ENCODE assay signal across 8 cellular contexts in genomic region chr12:2877047-2877958, GRCh38. TPM values are rescaled to one million over a fixed set of nuclear protein-coding genes. Genes with fewer than 3 reads are reported as not detected.
DNase-seq lines count a peak whose midpoint lies in the region; ATAC-seq and TF ChIP-seq lines count a peak whose summit lies in the region.

A gene with protein sequence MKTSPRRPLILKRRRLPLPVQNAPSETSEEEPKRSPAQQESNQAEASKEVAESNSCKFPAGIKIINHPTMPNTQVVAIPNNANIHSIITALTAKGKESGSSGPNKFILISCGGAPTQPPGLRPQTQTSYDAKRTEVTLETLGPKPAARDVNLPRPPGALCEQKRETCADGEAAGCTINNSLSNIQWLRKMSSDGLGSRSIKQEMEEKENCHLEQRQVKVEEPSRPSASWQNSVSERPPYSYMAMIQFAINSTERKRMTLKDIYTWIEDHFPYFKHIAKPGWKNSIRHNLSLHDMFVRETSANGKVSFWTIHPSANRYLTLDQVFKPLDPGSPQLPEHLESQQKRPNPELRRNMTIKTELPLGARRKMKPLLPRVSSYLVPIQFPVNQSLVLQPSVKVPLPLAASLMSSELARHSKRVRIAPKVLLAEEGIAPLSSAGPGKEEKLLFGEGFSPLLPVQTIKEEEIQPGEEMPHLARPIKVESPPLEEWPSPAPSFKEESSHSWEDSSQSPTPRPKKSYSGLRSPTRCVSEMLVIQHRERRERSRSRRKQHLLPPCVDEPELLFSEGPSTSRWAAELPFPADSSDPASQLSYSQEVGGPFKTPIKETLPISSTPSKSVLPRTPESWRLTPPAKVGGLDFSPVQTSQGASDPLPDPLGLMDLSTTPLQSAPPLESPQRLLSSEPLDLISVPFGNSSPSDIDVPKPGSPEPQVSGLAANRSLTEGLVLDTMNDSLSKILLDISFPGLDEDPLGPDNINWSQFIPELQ (minus strand): TSS chr12:2877174. CDS start chr12:2874478, 2,696 bp downstream.
A gene with protein sequence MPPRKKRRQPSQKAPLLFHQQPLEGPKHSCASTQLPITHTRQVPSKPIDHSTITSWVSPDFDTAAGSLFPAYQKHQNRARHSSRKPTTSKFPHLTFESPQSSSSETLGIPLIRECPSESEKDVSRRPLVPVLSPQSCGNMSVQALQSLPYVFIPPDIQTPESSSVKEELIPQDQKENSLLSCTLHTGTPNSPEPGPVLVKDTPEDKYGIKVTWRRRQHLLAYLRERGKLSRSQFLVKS (plus strand): TSS chr12:2877223. CDS start chr12:2885367, 8,144 bp downstream.

- no peak for TF ChIP-seq CTCF in OCI-LY1 (IDR thresholded peaks at IDR 0.05; ENCODE audit: low read length)

- H3K4me3 ChIP-seq in HUES64 (ENCODE audit: low read length) (peak within 1 kb of the TSS; percentile 99), OCI-LY1 (ENCODE audit: low read depth, low read length, poor library complexity, severe bottlenecking) (peak within 1 kb of the TSS; percentile 71), mononuclear cell (ENCODE audit: low read length) (peak within 1 kb of the TSS; percentile 97)

- H3K79me2 ChIP-seq in OCI-LY1 (ENCODE audit: insufficient read depth, low read length) = peaks cover 44% of the 10 kb centered on the region

- H3K4me1 ChIP-seq in HUES64 (ENCODE audit: insufficient read depth, low read length) = peaks cover 11% of the 10 kb centered on the region
- H3K4me1 ChIP-seq in OCI-LY1 (ENCODE audit: insufficient read depth, low read length, severe bottlenecking) = peaks cover 25% of the 10 kb centered on the region
- H3K4me1 ChIP-seq in mononuclear cell (ENCODE audit: insufficient read depth, low read length) = peaks cover 34% of the 10 kb centered on the region

- no peaks in the 10 kb centered on the region for H3K9me2 ChIP-seq in OCI-LY1 (ENCODE audit: low read depth, low read length)

- DNase-seq in Caki2 (ENCODE audit: low read depth) (peak; percentile 77), activated T-cell treated with anti-CD3 and anti-CD28 coated beads for 1 hour (ENCODE audit: low read depth) (peak; percentile 79), epidermal melanocyte (ENCODE audit: insufficient read length, low spot score) (peak; percentile 98)
- peak; percentile 75 to 81 for DNase-seq in stimulated activated CD8-positive, alpha-beta memory T cell treated with anti-CD3 and anti-CD28 coated beads, Interleukin-2, amount 100 ng/mL, for 48 hours (ENCODE audit: low read depth in 2 of 2)

- H3K9ac ChIP-seq in HUES64 (ENCODE audit: low read depth, low read length) (peak within 1 kb of the TSS; percentile 96), OCI-LY1 (ENCODE audit: low read length) (peak within 1 kb of the TSS; percentile 78)

- peak within 1 kb of the TSS; percentile 99 for H3K4me2 ChIP-seq in OCI-LY1 (ENCODE audit: low read length)

- under 1% methylated on average over 70 of the region's 70 CpGs for WGBS in HUES64

- H3K27me3 ChIP-seq in HUES64 (ENCODE audit: insufficient read depth, low read length) = no peaks in the 10 kb centered on the region
- no peaks in the 10 kb centered on the region for H3K27me3 ChIP-seq in OCI-LY1 (ENCODE audit: insufficient read depth, low read length)
- H3K27me3 ChIP-seq in mononuclear cell (ENCODE audit: insufficient read depth, low read length) = no peaks in the 10 kb centered on the region

- H4K20me1 ChIP-seq in OCI-LY1 (ENCODE audit: insufficient read depth, low read length) = no peaks in the 10 kb centered on the region

- H3K27ac ChIP-seq in HUES64 (ENCODE audit: low read depth, low read length) (peak within 1 kb of the TSS; percentile 73), OCI-LY1 (ENCODE audit: low read depth, low read length, poor library complexity, severe bottlenecking) (peak within 1 kb of the TSS; percentile 77)

- H2AFZ ChIP-seq in OCI-LY1 (ENCODE audit: low read length) = peak within 1 kb of the TSS; percentile 40; the same call in 1 of the 2 replicates

- peak; percentile 81 for ATAC-seq in GM21423 (IDR thresholded peaks at IDR 0.05; ENCODE audit: unreplicated experiment)

- in situ Hi-C loops in Caki2 (cut with HindIII; ENCODE audit: low pct_unique_long_range_greater_than_20kb, low sequenced_read_pairs) = no loop called here

- H3K36me3 ChIP-seq in HUES64 (ENCODE audit: insufficient read depth, low read length) (peaks cover 38% of the 10 kb centered on the region), OCI-LY1 (ENCODE audit: insufficient read depth, low read length) (peaks cover 36% of the 10 kb centered on the region)

- H3K9me3 ChIP-seq in HUES64 (ENCODE audit: insufficient read depth, low read depth, low read length) (no peaks in the 10 kb centered on the region), OCI-LY1 (ENCODE audit: low read length) (no peaks in the 10 kb centered on the region), mononuclear cell (ENCODE audit: low read depth, low read length) (no peaks in the 10 kb centered on the region)

- H3F3A ChIP-seq in OCI-LY1 (ENCODE audit: insufficient read depth, low read length) = no peaks in the 10 kb centered on the region

RNA-seq across cellular contexts. Expression of the first gene that starts in this region (rescaled TPM):
- 18.1 and 30.1 TPM in 2 replicates for total RNA-seq in Caki2 (2014; rRNA removed; shearing (Covaris generic); ENCODE audit: low replicate concordance)
- polyA plus RNA-seq in HUES64 (2013, experiment 1 of 2) = 84.1 TPM
- 85.7 TPM for polyA plus RNA-seq in HUES64 (2013, experiment 2 of 2)
- 0.84 TPM for total RNA-seq in mononuclear cell

RNA-seq across cellular contexts. Expression of the second gene that starts in this region (rescaled TPM):
- total RNA-seq in Caki2 (2014; rRNA removed; shearing (Covaris generic); ENCODE audit: low replicate concordance) = 32.1 and 54.9 TPM in 2 replicates
- polyA plus RNA-seq in HUES64 (2013, experiment 1 of 2) = 49.8 TPM
- 61.1 TPM for polyA plus RNA-seq in HUES64 (2013, experiment 2 of 2)
- 31.0 TPM for total RNA-seq in mononuclear cell

Comparison
In these comparisons a context has a peak if more than half of its experiments do, and no peak if none do; other contexts are left out.
1. Peak in every context shown above with its lines: DNase-seq, ATAC-seq, H3K4me3 ChIP-seq and H3K27ac ChIP-seq.
2. RNA of the first gene that starts in this region (total RNA-seq): 18.1 to 30.1 TPM in Caki2; 0.84 TPM in mononuclear cell (single experiment); every median in the first group is over 10 times any median in the second.